In genomic region chr21:41025057-41025390, GRCh38 we compare ENCODE assay signal across 21 cellular contexts.
"Had no signal": no experiment of that assay in that cellular context is flagged by ENCODE, and none has a peak within 500 bp of the region (broad histone marks: within the 10 kb centered on the region; RNA-seq: fewer than 3 reads in every experiment).

No MANE protein-coding gene starts in this region.

- H3K36me3 Mint-ChIP-seq: activated CD8-positive, alpha-beta memory T cell treated with anti-CD3 and anti-CD28 coated beads, Interleukin-2, amount 10 ng/mL, durations not matched to agents 7 days and 5 days; brain; naive B cell had no signal

- H3K4me3 Mint-ChIP-seq: activated CD4-positive, alpha-beta T cell treated with anti-CD3 and anti-CD28 coated beads, Interleukin-2, amount 10 ng/mL, durations not matched to agents 24 days and 14 days; activated CD8-positive, alpha-beta memory T cell treated with anti-CD3 and anti-CD28 coated beads, Interleukin-2, amount 10 ng/mL, durations not matched to agents 7 days and 5 days; activated CD8-positive, alpha-beta T cell treated with anti-CD3 and anti-CD28 coated beads for 36 hours; T-helper 17 cell had no signal

- H3K4me1 ChIP-seq: gastroesophageal sphincter, prostate gland, right atrium auricular region, thyroid gland had no signal

- H3K27ac Mint-ChIP-seq: activated CD4-positive, alpha-beta T cell treated with anti-CD3 and anti-CD28 coated beads, Interleukin-2, amount 10 ng/mL, durations not matched to agents 24 days and 14 days; activated CD8-positive, alpha-beta memory T cell treated with anti-CD3 and anti-CD28 coated beads, Interleukin-2, amount 10 ng/mL, durations not matched to agents 7 days and 5 days; activated CD8-positive, alpha-beta T cell treated with anti-CD3 and anti-CD28 coated beads for 36 hours; naive B cell; T-helper 17 cell had no signal

- H3K9me3 Mint-ChIP-seq: activated CD4-positive, alpha-beta T cell treated with anti-CD3 and anti-CD28 coated beads, Interleukin-2, amount 10 ng/mL, durations not matched to agents 24 days and 14 days; activated CD8-positive, alpha-beta T cell treated with anti-CD3 and anti-CD28 coated beads for 36 hours had no signal

- H3K36me3 ChIP-seq: gastroesophageal sphincter, prostate gland, right atrium auricular region, thyroid gland had no signal

- H3K27me3 ChIP-seq: right atrium auricular region, thyroid gland had no signal

- ATAC-seq: activated CD8-positive, alpha-beta memory T cell treated with anti-CD3 and anti-CD28 coated beads, Interleukin-2, amount 10 ng/mL, durations not matched to agents 7 days and 5 days; activated CD8-positive, alpha-beta T cell treated with anti-CD3 and anti-CD28 coated beads for 36 hours; gastroesophageal sphincter; left cardiac atrium; stimulated activated naive CD8-positive, alpha-beta T cell treated with anti-CD3 and anti-CD28 coated beads, Interleukin-15, Interleukin-2, amounts not matched to agents 100 U/mL and 50 U/mL, for 24 hours; T-helper 17 cell had no signal

- H3K27me3 Mint-ChIP-seq: activated CD4-positive, alpha-beta T cell treated with anti-CD3 and anti-CD28 coated beads, Interleukin-2, amount 10 ng/mL, durations not matched to agents 24 days and 14 days; activated CD8-positive, alpha-beta memory T cell treated with anti-CD3 and anti-CD28 coated beads, Interleukin-2, amount 10 ng/mL, durations not matched to agents 7 days and 5 days had no signal

- H3K4me3 ChIP-seq: gastroesophageal sphincter, prostate gland, right atrium auricular region, thyroid gland had no signal

- DNase-seq: activated CD4-positive, alpha-beta T cell treated with anti-CD3 and anti-CD28 coated beads, Interleukin-2, amount 10 ng/mL, durations not matched to agents 24 days and 14 days; activated CD8-positive, alpha-beta memory T cell treated with anti-CD3 and anti-CD28 coated beads, Interleukin-2, amount 10 ng/mL, durations not matched to agents 7 days and 5 days; activated CD8-positive, alpha-beta T cell treated with anti-CD3 and anti-CD28 coated beads for 36 hours; activated gamma-delta T cell; activated naive CD4-positive, alpha-beta T cell treated with anti-CD3 and anti-CD28 coated beads, Interleukin-2, amount 50 U/mL, for 16 hours; activated T-cell treated with anti-CD3 and anti-CD28 coated beads for 4 hours; dermis blood vessel endothelial cell; effector memory CD4-positive, alpha-beta T cell; islet precursor cell; left cardiac atrium; mesenchymal stem cell; naive B cell; stimulated activated CD4-positive, alpha-beta T cell treated with anti-CD3 and anti-CD28 coated beads, Interleukin-4, amount 100 ng/mL, for 4 hours; stimulated activated naive CD8-positive, alpha-beta T cell treated with anti-CD3 and anti-CD28 coated beads, Interleukin-15, Interleukin-2, amounts not matched to agents 100 U/mL and 50 U/mL, for 24 hours; SW 1271; T-helper 17 cell had no signal

- H3K9me3 ChIP-seq: gastroesophageal sphincter, prostate gland, thyroid gland had no signal

- H3K27ac ChIP-seq: gastroesophageal sphincter, prostate gland, right atrium auricular region, thyroid gland had no signal

- H3K4me1 Mint-ChIP-seq: activated CD4-positive, alpha-beta T cell treated with anti-CD3 and anti-CD28 coated beads, Interleukin-2, amount 10 ng/mL, durations not matched to agents 24 days and 14 days; activated CD8-positive, alpha-beta memory T cell treated with anti-CD3 and anti-CD28 coated beads, Interleukin-2, amount 10 ng/mL, durations not matched to agents 7 days and 5 days; naive B cell; T-helper 17 cell had no signal
